In genomic region chr7:148191391-148192076, GRCh38 we compare ENCODE assay signal across 23 cellular contexts.
A peak's percentile ranks its signal among the peaks of the same experiment; 100 is the strongest.
DNase-seq lines count a peak whose midpoint lies in the region; ATAC-seq, FAIRE-seq and TF ChIP-seq lines count a peak whose summit lies in the region.
"Had no signal": no experiment of that assay in that cellular context is flagged by ENCODE, and none has a peak within 500 bp of the region (broad histone marks: within the 10 kb centered on the region; RNA-seq: fewer than 3 reads in every experiment).

No MANE protein-coding gene starts in this region.

- H2AFZ ChIP-seq in HepG2 (ENCODE audit: low read length), result no peak overlapping the region

- H3K36me3 ChIP-seq in HepG2 (replicated peaks in 1 of 2; ENCODE audit: control insufficient read depth in 1 of 2, insufficient read depth in 2 of 2, low read length in 2 of 2), result no peaks in the 10 kb centered on the region
- no peaks in the 10 kb centered on the region for H3K36me3 ChIP-seq in right lobe of liver
- H3K36me3 ChIP-seq: esophagus muscularis mucosa, transverse colon had no signal

- TF ChIP-seq CTCF in HepG2 (CRISPR knock-in tag; IDR thresholded peaks at IDR 0.05) (no peak), right lobe of liver (IDR thresholded peaks at IDR 0.05) (no peak)

- BruUV-seq in HepG2 (replicated peaks; lab: Mats Ljungman, UMichigan), result no TSS peak

- H3K4me3 ChIP-seq in HepG2 (replicated peaks in 1 of 3; ENCODE audit: insufficient read depth in 1 of 3, low read depth in 2 of 3, low read length in 3 of 3) (no peak overlapping the region), right lobe of liver (no peak overlapping the region)
- H3K4me3 ChIP-seq: esophagus muscularis mucosa, lung, transverse colon had no signal

- no peaks in the 10 kb centered on the region for H4K20me1 ChIP-seq in HepG2 (ENCODE audit: insufficient read depth, low read length)

- no peak for ATAC-seq in HepG2
- no peak for ATAC-seq in right lobe of liver
- ATAC-seq in left lobe of liver, result no peak
- no peak for ATAC-seq in GM19397 (IDR thresholded peaks at IDR 0.05; ENCODE audit: unreplicated experiment)
- ATAC-seq: right cardiac atrium, SK-N-SH treated with all-trans-retinoic acid at 6 μM for 48 hours had no signal

- H3K79me2 ChIP-seq in HepG2 (ENCODE audit: insufficient read depth, low read length), result no peaks in the 10 kb centered on the region

- FAIRE-seq in HepG2 (lab: Jason Lieb, UNC), result no peak
- FAIRE-seq: GM12891 had no signal

- intact Hi-C loops in HepG2 (cut with micrococcal nuclease; ENCODE audit: unreplicated experiment) (no loop called here), right lobe of liver (cut with DNase I) (no loop called here)

- 0% methylated on average over 1 of the region's 1 CpG for WGBS in HepG2 (ENCODE audit: low lambda C conversion rate)
- 92% methylated on average over 1 of the region's 1 CpG for WGBS in right lobe of liver (ENCODE audit: insufficient coverage, low coverage, low lambda C conversion rate, missing lambda C conversion rate)

- H3K4me2 ChIP-seq in HepG2 (ENCODE audit: low read depth, low read length), result no peak overlapping the region
- H3K4me2 ChIP-seq: KMS-11 had no signal

- POLR2A ChIA-PET in HepG2 (lab: Yijun Ruan, JAX), result no interaction called here

- H3K4me1 ChIP-seq in HepG2 (ENCODE audit: insufficient read depth, low read length) (no peaks in the 10 kb centered on the region), right lobe of liver (no peaks in the 10 kb centered on the region)
- H3K4me1 ChIP-seq: esophagus muscularis mucosa, transverse colon had no signal

- TF ChIP-seq EP300 in HepG2 (IDR thresholded peaks at IDR 0.05; ENCODE audit: low read depth in 2 of 2, low read length in 2 of 2) (no peak), HepG2 (CRISPR knock-in tag; IDR thresholded peaks at IDR 0.05; ENCODE audit: borderline replicate concordance) (no peak)

- no peaks in the 10 kb centered on the region for H3K9me3 ChIP-seq in HepG2 (ENCODE audit: low read length)
- H3K9me3 ChIP-seq in right lobe of liver, result no peaks in the 10 kb centered on the region
- H3K9me3 ChIP-seq: esophagus muscularis mucosa, transverse colon had no signal

- H3K9ac ChIP-seq in HepG2 (ENCODE audit: insufficient read depth, low read depth, low read length), result no peak overlapping the region
- H3K9ac ChIP-seq: KMS-11 had no signal

- in situ Hi-C loops in HepG2 (cut with HindIII; ENCODE audit: extremely low pct_ligation_motif_present, low pct_unique_long_range_greater_than_20kb), result no loop called here

- no peaks in the 10 kb centered on the region for H3K27me3 ChIP-seq in HepG2 (ENCODE audit: control insufficient read depth in 1 of 2, insufficient read depth in 2 of 2, low read length in 2 of 2)
- H3K27me3 ChIP-seq in right lobe of liver, result no peaks in the 10 kb centered on the region
- H3K27me3 ChIP-seq: esophagus muscularis mucosa, transverse colon had no signal

- DNase-seq in HepG2 (ENCODE audit: low spot score) (no peak), right lobe of liver (no peak), NCI-H345 (lab: John Stamatoyannopoulos, UW) (peak; percentile 66), amniotic epithelial cell (ENCODE audit: low read depth) (peak; percentile 70), left lobe of liver (ENCODE audit: low spot score) (no peak), AML-193 (lab: John Stamatoyannopoulos, UW) (no peak)
- no peak for DNase-seq in activated CD8-positive, alpha-beta memory T cell treated with anti-CD3 and anti-CD28 coated beads, Interleukin-2, amount 50 U/mL, for 4 hours
- DNase-seq: activated CD4-positive, alpha-beta T cell treated with anti-CD3 and anti-CD28 coated beads, Interleukin-2, amount 10 ng/mL, durations not matched to agents 7 days and 5 days; activated naive CD4-positive, alpha-beta T cell treated with Interleukin-2 at 50 U/mL for 16 hours; aorta; cerebellar nuclear complex; effector CD4-positive, alpha-beta T cell; glutamatergic neuron; right cardiac atrium; stimulated activated naive CD4-positive, alpha-beta T cell treated with Interleukin-2 at 50 U/mL for 16 hours; T1000; transverse colon had no signal

- TF ChIP-seq RAD21 in HepG2 (CRISPR knock-in tag; IDR thresholded peaks at IDR 0.05), result no peak

- TF ChIP-seq POLR2A in HepG2 (IDR thresholded peaks at IDR 0.05; ENCODE audit: insufficient read depth in 1 of 2, low read depth in 2 of 2, low read length in 2 of 2) (no peak), right lobe of liver (IDR thresholded peaks at IDR 0.05) (no peak)

- CTCF ChIA-PET in HepG2 (lab: Yijun Ruan, JAX; ENCODE audit: low intra/inter-chr PET ratio, low total read pairs), result no interaction called here

- no peak overlapping the region for H3K27ac ChIP-seq in HepG2 (ENCODE audit: extremely low read length, insufficient read depth, low read length)
- no peak overlapping the region for H3K27ac ChIP-seq in right lobe of liver
- H3K27ac ChIP-seq: esophagus muscularis mucosa, KMS-11, transverse colon had no signal

TF ChIP-seq in HepG2, 621 proteins besides CTCF, POLR2A, EP300 and RAD21:
- TF ChIP-seq FOXP4 (CRISPR knock-in tag; IDR thresholded peaks at IDR 0.05) (no peak), ZSCAN30 (CRISPR knock-in tag; IDR thresholded peaks at IDR 0.05) (no peak), SPEN (CRISPR knock-in tag; IDR thresholded peaks at IDR 0.05; ENCODE audit: low read depth) (no peak), SOX6 (IDR thresholded peaks at IDR 0.05) (no peak), SOX6 (CRISPR knock-in tag; IDR thresholded peaks at IDR 0.05) (no peak), MAFK (conservative IDR thresholded peaks at IDR 0.05 in 1 of 2, IDR thresholded peaks at IDR 0.05 in 1 of 2; ENCODE audit: low read length in 2 of 2) (peak; percentile 45 to 58; a peak in 3 of 4 replicates), ZNF503 (CRISPR knock-in tag; IDR thresholded peaks at IDR 0.05) (no peak), WIZ (CRISPR knock-in tag; IDR thresholded peaks at IDR 0.05) (no peak), MAFF (IDR thresholded peaks at IDR 0.05; ENCODE audit: low read depth, low read length) (peak; percentile 52; the same call in 1 of the 2 replicates), HMGXB4 (CRISPR knock-in tag; IDR thresholded peaks at IDR 0.05; ENCODE audit: borderline replicate concordance in 1 of 2, low read depth in 1 of 2) (no peak), ZNF790 (CRISPR knock-in tag; IDR thresholded peaks at IDR 0.05; ENCODE audit: borderline replicate concordance) (no peak)

Comparison
In these comparisons a context has a peak if more than half of its experiments do, and no peak if none do; other contexts are left out.
1. DNase-seq: peak in NCI-H345 (single experiment) and amniotic epithelial cell (single experiment); none in HepG2 (single experiment), right lobe of liver (0 of 3), left lobe of liver (single experiment), activated CD8-positive, alpha-beta memory T cell treated with anti-CD3 and anti-CD28 coated beads, Interleukin-2, amount 50 U/mL, for 4 hours (single experiment) and AML-193 (0 of 2).